21 cellular contexts compared by ENCODE assay signal in the genomic region with DNA sequence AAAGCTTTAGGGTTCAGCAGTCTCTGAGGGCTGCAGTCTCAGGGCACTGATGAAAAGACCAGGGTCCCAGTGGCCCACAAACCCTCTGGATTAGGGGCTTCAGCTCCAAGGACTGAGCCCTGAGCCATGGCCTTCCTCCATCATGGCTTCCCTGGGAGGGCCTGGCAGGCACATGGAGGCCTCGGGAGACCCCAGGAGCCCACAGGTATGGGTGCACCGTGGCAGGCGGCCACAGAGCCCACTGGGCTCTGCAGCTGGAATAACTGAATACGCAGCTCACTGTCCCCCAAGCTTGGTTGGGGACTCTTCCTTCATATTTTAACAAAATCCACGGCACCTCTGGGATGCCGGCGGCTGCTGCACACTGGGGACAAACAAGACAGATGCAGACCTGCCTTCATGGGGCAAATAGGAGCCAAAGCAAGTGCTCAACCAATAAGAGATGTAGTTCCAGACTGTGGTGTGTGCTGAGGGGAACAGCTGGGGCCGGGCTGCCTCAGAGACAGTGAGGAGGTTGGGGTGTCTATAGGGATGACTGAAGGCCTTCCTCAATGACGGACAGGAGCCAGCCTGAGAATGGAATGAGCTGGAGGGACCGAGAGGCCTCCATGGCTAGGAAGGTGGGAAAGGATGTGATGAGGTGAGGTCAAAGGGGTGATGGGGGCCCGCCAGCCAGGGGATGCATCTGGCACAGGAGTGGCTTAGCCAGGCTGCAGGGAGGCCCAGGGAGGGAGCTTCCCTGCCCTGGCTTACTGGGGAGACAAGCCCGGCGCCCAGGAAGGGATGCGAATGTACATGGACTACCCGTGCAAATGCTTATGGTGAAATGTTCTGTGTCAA. TPM values are rescaled to one million over a fixed set of nuclear protein-coding genes. Genes with fewer than 3 reads are reported as not detected.
DNase-seq lines count a peak whose midpoint lies in the region; ATAC-seq, FAIRE-seq and TF ChIP-seq lines count a peak whose summit lies in the region.
"Had no signal": no experiment of that assay in that cellular context is flagged by ENCODE, and none has a peak within 500 bp of the region (broad histone marks: within the 10 kb centered on the region; RNA-seq: fewer than 3 reads in every experiment).

No MANE protein-coding gene starts in this region.

- no peaks in the 10 kb centered on the region for H3K27me3 Mint-ChIP-seq in T-helper 2 cell treated with Interferon-gamma antibody and Interleukin-4, amounts not matched to agents 5 μg/mL and 100 μg/mL, for 36 hours (ENCODE audit: low read depth)
- peaks cover 13% of the 10 kb centered on the region for H3K27me3 Mint-ChIP-seq in activated CD4-positive, alpha-beta memory T cell treated with anti-CD3 and anti-CD28 coated beads, Interleukin-2, amount 10 ng/mL, durations not matched to agents 7 days and 5 days

- TF ChIP-seq POLR2A in H1 (IDR thresholded peaks at IDR 0.05; ENCODE audit: control extremely low read depth in 1 of 2, low read depth in 2 of 2, low read length in 2 of 2): no peak

- peak overlapping the region; percentile 81; the same call in 1 of the 2 replicates for H2BK15ac ChIP-seq in H1 (ENCODE audit: low read length)

- no peaks in the 10 kb centered on the region for H3K36me3 Mint-ChIP-seq in T-helper 2 cell treated with Interferon-gamma antibody and Interleukin-4, amounts not matched to agents 5 μg/mL and 100 μg/mL, for 36 hours (ENCODE audit: low read depth)
- H3K36me3 Mint-ChIP-seq in activated CD4-positive, alpha-beta memory T cell treated with anti-CD3 and anti-CD28 coated beads, Interleukin-2, amount 10 ng/mL, durations not matched to agents 7 days and 5 days (ENCODE audit: low read depth): no peaks in the 10 kb centered on the region
- H3K36me3 Mint-ChIP-seq: stimulated activated memory B cell treated with anti-CD40 and anti-IgM and Interleukin-4, amounts not matched to agents 10 μg/mL and 1 μg/mL and 100 μg/mL, for 72 hours had no signal

- no peaks in the 10 kb centered on the region for H4K20me1 ChIP-seq in H1 (replicated peaks in 1 of 2; ENCODE audit: control insufficient read depth in 1 of 2, insufficient read depth in 2 of 2, low read length in 2 of 2)

- no peak overlapping the region for H3K4ac ChIP-seq in H1 (replicated peaks; ENCODE audit: insufficient read length, low read depth, low read length)

- FAIRE-seq in HTR-8/SVneo (lab: Jason Lieb, UNC) (peak; percentile 13), H1 (lab: Jason Lieb, UNC) (no peak)

- intact Hi-C loops in sciatic nerve (cut with DNase I): loop anchor here (2.0 kb wide), 1 partner anchor 13 kb away; no protein-coding TSS in a partner anchor

- DNase-seq in T-helper 2 cell treated with Interferon-gamma antibody and Interleukin-4, amounts not matched to agents 5 μg/mL and 100 μg/mL, for 36 hours (ENCODE audit: low spot score): no peak
- DNase-seq in T-helper 2 cell: no peak
- no peak for DNase-seq in HTR-8/SVneo (ENCODE audit: insufficient read length, low spot score)
- no peak for DNase-seq in H1 (ENCODE audit: low read depth in 1 of 2, low spot score in 2 of 2)
- peak; percentile 42 for DNase-seq in sciatic nerve (ENCODE audit: low spot score)
- no peak for DNase-seq in NCI-H146 treated with DMSO at 0.1 percent for 48 hours (lab: John Stamatoyannopoulos, UW; ENCODE audit: unreplicated experiment)
- DNase-seq in NCI-H345 (lab: John Stamatoyannopoulos, UW): no peak
- no peak for DNase-seq in activated CD4-positive, alpha-beta memory T cell treated with anti-CD3 and anti-CD28 coated beads, Interleukin-2, amount 10 ng/mL, durations not matched to agents 7 days and 5 days
- DNase-seq: 8988T; activated B cell treated with CpG ODN at 0.5 μM for 24 hours; activated gamma-delta T cell; BE2C; effector CD8-positive, alpha-beta T cell; left lung; NCI-H1417 treated with DMSO at 0.1 percent for 48 hours; NCI-H748 treated with DMSO at 0.1 percent for 48 hours had no signal

- no peak overlapping the region; the same call in 1 of the 2 replicates for H4K8ac ChIP-seq in H1 (ENCODE audit: extremely low read depth, insufficient read depth, low read length)

- no peak overlapping the region for H4K91ac ChIP-seq in H1 (replicated peaks; ENCODE audit: insufficient read length, low read length)

- H3K27ac ChIP-seq in H1 (ENCODE audit: low read depth, low read length): no peak overlapping the region; the same call in 1 of the 2 replicates
- H3K27ac ChIP-seq: cardiac muscle cell had no signal

- H2BK5ac ChIP-seq in H1 (ENCODE audit: low read depth, low read length): 0 out of 2 replicates have a peak overlapping the region, but pooled peaks have one; percentile 79

- H3K9ac ChIP-seq in H1 (replicated peaks in 1 of 4; ENCODE audit: extremely low read depth in 1 of 4, low read depth in 3 of 4, low read length in 3 of 4): no peak overlapping the region

- H2AFZ ChIP-seq in H1 (ENCODE audit: low read length): no peak overlapping the region

- POLR2A ChIA-PET in H1 (lab: Charles Lee; ENCODE audit: partially characterized antibody): interaction anchor here (0.6 to 1.6 kb wide), 5 partner anchors 9 to 51 kb away, joined by 3 to 6 read pairs (median 4); partner anchors contain the start of gene CTSD
- POLR2A ChIA-PET in activated CD4-positive, alpha-beta memory T cell treated with anti-CD3 and anti-CD28 coated beads, Interleukin-2, amount 10 ng/mL, durations not matched to agents 7 days and 5 days (lab: Charles Lee): interaction anchor here (1.8 to 2.0 kb wide), 2 partner anchors 10 to 16 kb away, joined by 9 to 10 read pairs; partner anchors contain the start of gene CTSD

- H3K4me3 ChIP-seq in H1 (ENCODE audit: extremely low read depth in 1 of 4, insufficient read depth in 2 of 4, low read depth in 3 of 4, low read length in 4 of 4): no peak overlapping the region
- H3K4me3 ChIP-seq: cardiac muscle cell, left lung, tibial nerve had no signal

- peaks cover 20% of the 10 kb centered on the region for H3K4me1 Mint-ChIP-seq in T-helper 2 cell treated with Interferon-gamma antibody and Interleukin-4, amounts not matched to agents 5 μg/mL and 100 μg/mL, for 36 hours (ENCODE audit: low read depth)
- H3K4me1 Mint-ChIP-seq in activated CD4-positive, alpha-beta memory T cell treated with anti-CD3 and anti-CD28 coated beads, Interleukin-2, amount 10 ng/mL, durations not matched to agents 7 days and 5 days: peaks cover 44% of the 10 kb centered on the region

- peaks cover 3% of the 10 kb centered on the region; the same call in 1 of the 2 replicates for H3K23me2 ChIP-seq in H1 (ENCODE audit: low read depth, low read length)

- CTCF ChIA-PET in H1 (lab: Charles Lee; ENCODE audit: partially characterized antibody): interaction anchor here (1.1 to 4.1 kb wide), 4 partner anchors 18 to 378 kb away, joined by 3 to 16 read pairs (median 10); no protein-coding TSS in a partner anchor
- CTCF ChIA-PET in activated CD4-positive, alpha-beta memory T cell treated with anti-CD3 and anti-CD28 coated beads, Interleukin-2, amount 10 ng/mL, durations not matched to agents 7 days and 5 days (lab: Charles Lee): interaction anchor here (1.0 to 2.1 kb wide), 4 partner anchors 10 to 77 kb away, joined by 4 to 5 read pairs (median 4); partner anchors contain the start of gene CTSD

- H3K79me2 ChIP-seq in H1 (ENCODE audit: control insufficient read depth in 1 of 2, insufficient read depth in 2 of 2, low read length in 2 of 2): no peaks in the 10 kb centered on the region

- no peaks in the 10 kb centered on the region for H3K79me1 ChIP-seq in H1 (ENCODE audit: low read depth, low read length)

- H3K4me1 ChIP-seq in H1 (replicated peaks in 1 of 4; ENCODE audit: control insufficient read depth in 3 of 4, insufficient read depth in 4 of 4, low read length in 3 of 4): peaks cover 5 to 18% (median 11%) of the 10 kb centered on the region in 4 experiments
- H3K4me1 ChIP-seq: BE2C had no signal

- H3K56ac ChIP-seq in H1 (replicated peaks; ENCODE audit: insufficient read length, low read depth, low read length): no peak overlapping the region

- H3K27ac Mint-ChIP-seq in T-helper 2 cell treated with Interferon-gamma antibody and Interleukin-4, amounts not matched to agents 5 μg/mL and 100 μg/mL, for 36 hours: peak overlapping the region; percentile 8
- H3K27ac Mint-ChIP-seq in activated CD4-positive, alpha-beta memory T cell treated with anti-CD3 and anti-CD28 coated beads, Interleukin-2, amount 10 ng/mL, durations not matched to agents 7 days and 5 days: no peak overlapping the region
- H3K27ac Mint-ChIP-seq: activated B cell treated with CpG ODN at 0.5 μM for 24 hours; stimulated activated memory B cell treated with anti-CD40 and anti-IgM and Interleukin-4, amounts not matched to agents 10 μg/mL and 1 μg/mL and 100 μg/mL, for 72 hours had no signal

- peak overlapping the region; percentile 99 for H3K18ac ChIP-seq in H1 (ENCODE audit: extremely low read depth, low read length)

- no peak for ATAC-seq in sciatic nerve
- ATAC-seq: left lung; right cardiac atrium; stimulated activated memory B cell treated with anti-CD40 and anti-IgM and Interleukin-4, amounts not matched to agents 10 μg/mL and 1 μg/mL and 100 μg/mL, for 72 hours had no signal

- H4K5ac ChIP-seq in H1 (ENCODE audit: insufficient read length, low read depth, low read length): peak overlapping the region; percentile 13

- no peak overlapping the region for H3K4me2 ChIP-seq in H1 (ENCODE audit: insufficient read depth in 1 of 2, low read depth in 2 of 2, low read length in 2 of 2)

- H3K36me3 ChIP-seq in H1 (ENCODE audit: control insufficient read depth in 2 of 4, insufficient read depth in 4 of 4, low read length in 3 of 4): no peaks in the 10 kb centered on the region
- H3K36me3 ChIP-seq: BE2C, cardiac muscle cell, left lung, tibial nerve had no signal

- H2BK20ac ChIP-seq in H1 (ENCODE audit: low read length): peak overlapping the region; percentile 48

- no peak overlapping the region for H3K4me3 Mint-ChIP-seq in T-helper 2 cell treated with Interferon-gamma antibody and Interleukin-4, amounts not matched to agents 5 μg/mL and 100 μg/mL, for 36 hours
- no peak overlapping the region for H3K4me3 Mint-ChIP-seq in activated CD4-positive, alpha-beta memory T cell treated with anti-CD3 and anti-CD28 coated beads, Interleukin-2, amount 10 ng/mL, durations not matched to agents 7 days and 5 days
- H3K4me3 Mint-ChIP-seq: activated B cell treated with CpG ODN at 0.5 μM for 24 hours; stimulated activated memory B cell treated with anti-CD40 and anti-IgM and Interleukin-4, amounts not matched to agents 10 μg/mL and 1 μg/mL and 100 μg/mL, for 72 hours had no signal

- no peak for TF ChIP-seq CTCF in H1 (IDR thresholded peaks at IDR 0.05; ENCODE audit: control extremely low read depth in 1 of 3, insufficient read depth in 1 of 3, low read depth in 1 of 3, low read length in 3 of 3)

- no peak for TF ChIP-seq RAD21 in H1 (IDR thresholded peaks at IDR 0.05 in 1 of 2, conservative IDR thresholded peaks at IDR 0.05 in 1 of 2; ENCODE audit: low read depth in 2 of 2, low read length in 2 of 2)

- no peak overlapping the region for H2BK120ac ChIP-seq in H1 (replicated peaks; ENCODE audit: low read depth, low read length)

- no peak overlapping the region for H3K23ac ChIP-seq in H1 (ENCODE audit: insufficient read length)

- no peak for TF ChIP-seq EP300 in H1 (IDR thresholded peaks at IDR 0.05; ENCODE audit: borderline replicate concordance in 1 of 2, low read depth in 2 of 2, low read length in 2 of 2)

- H3K9me3 Mint-ChIP-seq in T-helper 2 cell treated with Interferon-gamma antibody and Interleukin-4, amounts not matched to agents 5 μg/mL and 100 μg/mL, for 36 hours: no peaks in the 10 kb centered on the region
- no peaks in the 10 kb centered on the region for H3K9me3 Mint-ChIP-seq in activated CD4-positive, alpha-beta memory T cell treated with anti-CD3 and anti-CD28 coated beads, Interleukin-2, amount 10 ng/mL, durations not matched to agents 7 days and 5 days
- H3K9me3 Mint-ChIP-seq: activated B cell treated with CpG ODN at 0.5 μM for 24 hours; stimulated activated memory B cell treated with anti-CD40 and anti-IgM and Interleukin-4, amounts not matched to agents 10 μg/mL and 1 μg/mL and 100 μg/mL, for 72 hours had no signal

- WGBS in H1 (ENCODE audit: extremely low coverage in 1 of 2, insufficient coverage in 1 of 2, insufficient read length in 1 of 2, insufficient replicate concordance in 2 of 2, low coverage in 1 of 2, low lambda C conversion rate in 2 of 2, missing lambda C conversion rate in 1 of 2), 2 experiments: 91% methylated on average over 15 of the region's 15 CpGs; no CpG with 5 or more reads in 1 of the 2 experiments

- no peaks in the 10 kb centered on the region; a peak in 1 of 7 replicates for H3K27me3 ChIP-seq in H1 (replicated peaks in 1 of 4; ENCODE audit: control insufficient read depth in 3 of 4, extremely low read depth in 1 of 4, insufficient read depth in 3 of 4, low read length in 3 of 4)
- H3K27me3 ChIP-seq: BE2C, cardiac muscle cell, tibial nerve had no signal

- 0 out of 2 replicates have a peak overlapping the region, but pooled peaks have one; percentile 90 for H2BK12ac ChIP-seq in H1 (ENCODE audit: low read depth, low read length)

- peak overlapping the region; percentile 82; the same call in 1 of the 2 replicates for H2AK5ac ChIP-seq in H1 (ENCODE audit: low read depth, low read length)

- no peak overlapping the region for H3K14ac ChIP-seq in H1 (ENCODE audit: insufficient read length)

- H3K9me3 ChIP-seq in H1 (ENCODE audit: insufficient read depth in 2 of 2, low read depth in 1 of 2, low read length in 1 of 2): no peaks in the 10 kb centered on the region
- H3K9me3 ChIP-seq: BE2C, left lung had no signal

RNA-seq across cellular contexts. Expression of gene CTSD, which starts 10.2 kb away (rescaled TPM):
- total RNA-seq in H1 (2021; fragmentation: NEBNext Ultra II Directional; extraction: Animal tissue kit (Norgen Biotek cat#: 25700)): 169 and 182 TPM in 2 replicates
- polyA plus RNA-seq in H1 (2011; rRNA removed): 173 and 243 TPM in 2 replicates
- polyA plus RNA-seq in H1 (2011; cell fraction: cytosol; rRNA removed): 138 TPM
- polyA plus RNA-seq in H1 (2011; cell fraction: nucleus; rRNA removed): 238 TPM
- 130 to 236 TPM (median 215 TPM) in 4 replicates for polyA plus RNA-seq in H1 (2012, experiment 1 of 2)
- 250 TPM for polyA plus RNA-seq in H1 (2012, experiment 2 of 2)
- polyA plus RNA-seq in H1 (2013, experiment 1 of 2): 221 TPM
- 199 TPM for polyA plus RNA-seq in H1 (2013, experiment 2 of 2)
- 142 and 153 TPM in 2 replicates for polyA minus RNA-seq in H1 (2011; rRNA and poly(A)+ RNA removed)
- 129 TPM for polyA minus RNA-seq in H1 (2011; cell fraction: cytosol; rRNA and poly(A)+ RNA removed)
- polyA minus RNA-seq in H1 (2011; cell fraction: nucleus; rRNA and poly(A)+ RNA removed): 94.0 TPM
- 554 TPM for total RNA-seq in sciatic nerve
- total RNA-seq in activated CD4-positive, alpha-beta memory T cell treated with anti-CD3 and anti-CD28 coated beads, Interleukin-2, amount 10 ng/mL, durations not matched to agents 7 days and 5 days: 100 to 1,000 TPM; 156 to 172 TPM

RNA-seq across cellular contexts. Expression of gene IFITM10, which starts 23.5 kb away (rescaled TPM):
- 0.22 and 0.23 TPM in 2 replicates for total RNA-seq in H1 (2021; fragmentation: NEBNext Ultra II Directional; extraction: Animal tissue kit (Norgen Biotek cat#: 25700))
- 0.08 and 0.14 TPM in 2 replicates for polyA plus RNA-seq in H1 (2011; rRNA removed)
- 0.06 TPM for polyA plus RNA-seq in H1 (2011; cell fraction: cytosol; rRNA removed)
- polyA plus RNA-seq in H1 (2011; cell fraction: nucleus; rRNA removed): 0.19 TPM
- polyA plus RNA-seq in H1 (2012, experiment 1 of 2): 0.16 to 0.25 TPM (median 0.19 TPM) in 4 replicates
- polyA plus RNA-seq in H1 (2012, experiment 2 of 2): not detected
- 0.10 TPM for polyA plus RNA-seq in H1 (2013, experiment 1 of 2)
- polyA plus RNA-seq in H1 (2013, experiment 2 of 2): 0.06 TPM
- polyA minus RNA-seq in H1 (2011; rRNA and poly(A)+ RNA removed): 0.16 TPM in 1 of 2 replicates, not detected in the other
- not detected for polyA minus RNA-seq in H1 (2011; cell fraction: cytosol; rRNA and poly(A)+ RNA removed)
- polyA minus RNA-seq in H1 (2011; cell fraction: nucleus; rRNA and poly(A)+ RNA removed): not detected
- total RNA-seq in sciatic nerve: 3.4 TPM
- 1 to 10 TPM in 1 of 2 experiments, under 1 TPM in 1; 0.70 to 1.3 TPM for total RNA-seq in activated CD4-positive, alpha-beta memory T cell treated with anti-CD3 and anti-CD28 coated beads, Interleukin-2, amount 10 ng/mL, durations not matched to agents 7 days and 5 days
- total RNA-seq: activated B cell treated with CpG ODN at 0.5 μM for 24 hours, glomerular endothelial cell had no signal
- polyA plus RNA-seq: cardiac muscle cell had no signal
